1 cellular context compared by ENCODE assay signal in genomic region chr6:305371-306206, GRCh38.
TF ChIP-seq lines count a peak whose summit lies in the region.

No MANE protein-coding gene starts in this region.

TF ChIP-seq in GM12878, 131 proteins besides CTCF, POLR2A, EP300 and RAD21 (continued from another document and continues in another):
- TF ChIP-seq, protein P1, sequence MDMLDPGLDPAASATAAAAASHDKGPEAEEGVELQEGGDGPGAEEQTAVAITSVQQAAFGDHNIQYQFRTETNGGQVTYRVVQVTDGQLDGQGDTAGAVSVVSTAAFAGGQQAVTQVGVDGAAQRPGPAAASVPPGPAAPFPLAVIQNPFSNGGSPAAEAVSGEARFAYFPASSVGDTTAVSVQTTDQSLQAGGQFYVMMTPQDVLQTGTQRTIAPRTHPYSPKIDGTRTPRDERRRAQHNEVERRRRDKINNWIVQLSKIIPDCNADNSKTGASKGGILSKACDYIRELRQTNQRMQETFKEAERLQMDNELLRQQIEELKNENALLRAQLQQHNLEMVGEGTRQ (IDR thresholded peaks at IDR 0.05; ENCODE audit: borderline replicate concordance, low read depth, low read length), result no peak
- peak; percentile 30; the same call in 1 of the 2 replicates for TF ChIP-seq TAF1 (IDR thresholded peaks at IDR 0.05; ENCODE audit: borderline replicate concordance, low read depth, low read length)
- TF ChIP-seq NFYA (IDR thresholded peaks at IDR 0.05; ENCODE audit: borderline replicate concordance, low read depth, low read length), result no peak
- peak; percentile 98 for TF ChIP-seq ASH2L (IDR thresholded peaks at IDR 0.05; ENCODE audit: borderline replicate concordance, low read depth)
- TF ChIP-seq ELK1 (IDR thresholded peaks at IDR 0.05; ENCODE audit: low read depth, low read length), result no peak
- TF ChIP-seq, protein P2, sequence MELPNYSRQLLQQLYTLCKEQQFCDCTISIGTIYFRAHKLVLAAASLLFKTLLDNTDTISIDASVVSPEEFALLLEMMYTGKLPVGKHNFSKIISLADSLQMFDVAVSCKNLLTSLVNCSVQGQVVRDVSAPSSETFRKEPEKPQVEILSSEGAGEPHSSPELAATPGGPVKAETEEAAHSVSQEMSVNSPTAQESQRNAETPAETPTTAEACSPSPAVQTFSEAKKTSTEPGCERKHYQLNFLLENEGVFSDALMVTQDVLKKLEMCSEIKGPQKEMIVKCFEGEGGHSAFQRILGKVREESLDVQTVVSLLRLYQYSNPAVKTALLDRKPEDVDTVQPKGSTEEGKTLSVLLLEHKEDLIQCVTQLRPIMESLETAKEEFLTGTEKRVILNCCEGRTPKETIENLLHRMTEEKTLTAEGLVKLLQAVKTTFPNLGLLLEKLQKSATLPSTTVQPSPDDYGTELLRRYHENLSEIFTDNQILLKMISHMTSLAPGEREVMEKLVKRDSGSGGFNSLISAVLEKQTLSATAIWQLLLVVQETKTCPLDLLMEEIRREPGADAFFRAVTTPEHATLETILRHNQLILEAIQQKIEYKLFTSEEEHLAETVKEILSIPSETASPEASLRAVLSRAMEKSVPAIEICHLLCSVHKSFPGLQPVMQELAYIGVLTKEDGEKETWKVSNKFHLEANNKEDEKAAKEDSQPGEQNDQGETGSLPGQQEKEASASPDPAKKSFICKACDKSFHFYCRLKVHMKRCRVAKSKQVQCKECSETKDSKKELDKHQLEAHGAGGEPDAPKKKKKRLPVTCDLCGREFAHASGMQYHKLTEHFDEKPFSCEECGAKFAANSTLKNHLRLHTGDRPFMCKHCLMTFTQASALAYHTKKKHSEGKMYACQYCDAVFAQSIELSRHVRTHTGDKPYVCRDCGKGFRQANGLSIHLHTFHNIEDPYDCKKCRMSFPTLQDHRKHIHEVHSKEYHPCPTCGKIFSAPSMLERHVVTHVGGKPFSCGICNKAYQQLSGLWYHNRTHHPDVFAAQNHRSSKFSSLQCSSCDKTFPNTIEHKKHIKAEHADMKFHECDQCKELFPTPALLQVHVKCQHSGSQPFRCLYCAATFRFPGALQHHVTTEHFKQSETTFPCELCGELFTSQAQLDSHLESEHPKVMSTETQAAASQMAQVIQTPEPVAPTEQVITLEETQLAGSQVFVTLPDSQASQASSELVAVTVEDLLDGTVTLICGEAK (IDR thresholded peaks at IDR 0.05; ENCODE audit: borderline replicate concordance), result peak; percentile 81; the same call in 1 of the 2 replicates
- peak; percentile 96 for TF ChIP-seq ATF7 (IDR thresholded peaks at IDR 0.05; ENCODE audit: low read depth)
- peak; percentile 74; the same call in 1 of the 2 replicates for TF ChIP-seq LARP7 (IDR thresholded peaks at IDR 0.05)
- peak; percentile 94 for TF ChIP-seq IKZF1 (conservative IDR thresholded peaks at IDR 0.05)
- TF ChIP-seq FOXK2 (IDR thresholded peaks at IDR 0.05), result no peak
- peak; percentile 92 for TF ChIP-seq RCOR1 (conservative IDR thresholded peaks at IDR 0.05; ENCODE audit: low read depth, low read length)
- TF ChIP-seq HCFC1 (IDR thresholded peaks at IDR 0.05; ENCODE audit: low read length), result 0 out of 2 replicates have a peak, but pooled peaks have one; percentile 10
- TF ChIP-seq CUX1 (IDR thresholded peaks at IDR 0.05; ENCODE audit: insufficient replicate concordance, low read depth, low read length), result peak; percentile 86
- TF ChIP-seq RUNX3 (IDR thresholded peaks at IDR 0.05; ENCODE audit: low read length), result no peak
- peak; percentile 77 to 89 for TF ChIP-seq BHLHE40 (IDR thresholded peaks at IDR 0.05; ENCODE audit: borderline replicate concordance in 1 of 2, low read depth in 2 of 2, low read length in 1 of 2)
- TF ChIP-seq CBFB (IDR thresholded peaks at IDR 0.05; ENCODE audit: low read depth), result peak; percentile 94
- no peak for TF ChIP-seq CEBPB (IDR thresholded peaks at IDR 0.05; ENCODE audit: borderline replicate concordance in 1 of 2, low read depth in 2 of 2, low read length in 2 of 2)
- TF ChIP-seq ZNF24 (IDR thresholded peaks at IDR 0.05), result peak; percentile 79
- TF ChIP-seq, protein P3, sequence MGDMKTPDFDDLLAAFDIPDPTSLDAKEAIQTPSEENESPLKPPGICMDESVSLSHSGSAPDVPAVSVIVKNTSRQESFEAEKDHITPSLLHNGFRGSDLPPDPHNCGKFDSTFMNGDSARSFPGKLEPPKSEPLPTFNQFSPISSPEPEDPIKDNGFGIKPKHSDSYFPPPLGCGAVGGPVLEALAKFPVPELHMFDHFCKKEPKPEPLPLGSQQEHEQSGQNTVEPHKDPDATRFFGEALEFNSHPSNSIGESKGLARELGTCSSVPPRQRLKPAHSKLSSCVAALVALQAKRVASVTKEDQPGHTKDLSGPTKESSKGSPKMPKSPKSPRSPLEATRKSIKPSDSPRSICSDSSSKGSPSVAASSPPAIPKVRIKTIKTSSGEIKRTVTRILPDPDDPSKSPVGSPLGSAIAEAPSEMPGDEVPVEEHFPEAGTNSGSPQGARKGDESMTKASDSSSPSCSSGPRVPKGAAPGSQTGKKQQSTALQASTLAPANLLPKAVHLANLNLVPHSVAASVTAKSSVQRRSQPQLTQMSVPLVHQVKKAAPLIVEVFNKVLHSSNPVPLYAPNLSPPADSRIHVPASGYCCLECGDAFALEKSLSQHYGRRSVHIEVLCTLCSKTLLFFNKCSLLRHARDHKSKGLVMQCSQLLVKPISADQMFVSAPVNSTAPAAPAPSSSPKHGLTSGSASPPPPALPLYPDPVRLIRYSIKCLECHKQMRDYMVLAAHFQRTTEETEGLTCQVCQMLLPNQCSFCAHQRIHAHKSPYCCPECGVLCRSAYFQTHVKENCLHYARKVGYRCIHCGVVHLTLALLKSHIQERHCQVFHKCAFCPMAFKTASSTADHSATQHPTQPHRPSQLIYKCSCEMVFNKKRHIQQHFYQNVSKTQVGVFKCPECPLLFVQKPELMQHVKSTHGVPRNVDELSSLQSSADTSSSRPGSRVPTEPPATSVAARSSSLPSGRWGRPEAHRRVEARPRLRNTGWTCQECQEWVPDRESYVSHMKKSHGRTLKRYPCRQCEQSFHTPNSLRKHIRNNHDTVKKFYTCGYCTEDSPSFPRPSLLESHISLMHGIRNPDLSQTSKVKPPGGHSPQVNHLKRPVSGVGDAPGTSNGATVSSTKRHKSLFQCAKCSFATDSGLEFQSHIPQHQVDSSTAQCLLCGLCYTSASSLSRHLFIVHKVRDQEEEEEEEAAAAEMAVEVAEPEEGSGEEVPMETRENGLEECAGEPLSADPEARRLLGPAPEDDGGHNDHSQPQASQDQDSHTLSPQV (IDR thresholded peaks at IDR 0.05), result peak; percentile 52
- TF ChIP-seq RELA (IDR thresholded peaks at IDR 0.05; ENCODE audit: borderline replicate concordance, partially characterized antibody), result peak; percentile 11
- TF ChIP-seq EED (IDR thresholded peaks at IDR 0.05; ENCODE audit: low read depth), result peak; percentile 85
- peak; percentile 79; the same call in 1 of the 2 replicates for TF ChIP-seq ZNF207 (IDR thresholded peaks at IDR 0.05; ENCODE audit: borderline replicate concordance)
- TF ChIP-seq RFX5 (IDR thresholded peaks at IDR 0.05; ENCODE audit: low read depth, low read length), result no peak
- peak; percentile 98 for TF ChIP-seq ZBED1 (IDR thresholded peaks at IDR 0.05; ENCODE audit: borderline replicate concordance)
- TF ChIP-seq NR2F1 (conservative IDR thresholded peaks at IDR 0.05), result peak; percentile 90
- TF ChIP-seq NR2C1 (IDR thresholded peaks at IDR 0.05), result no peak
- TF ChIP-seq SMC3 (IDR thresholded peaks at IDR 0.05; ENCODE audit: borderline replicate concordance, low read length), result peak; percentile 32; the same call in 1 of the 2 replicates
- TF ChIP-seq STAT3 (IDR thresholded peaks at IDR 0.05; ENCODE audit: low read depth, low read length), result peak; percentile 86
- peak; percentile 98 for TF ChIP-seq SKIL (IDR thresholded peaks at IDR 0.05; ENCODE audit: low read depth, poor library complexity, severe bottlenecking)
- TF ChIP-seq SMAD1 (IDR thresholded peaks at IDR 0.05; ENCODE audit: low read depth, partially characterized antibody), result peak; percentile 74
- peak; percentile 98 for TF ChIP-seq TBL1XR1 (IDR thresholded peaks at IDR 0.05; ENCODE audit: low read depth, low read length)
- peak; percentile 86 for TF ChIP-seq PBX3 (IDR thresholded peaks at IDR 0.05; ENCODE audit: insufficient replicate concordance, low read depth, low read length)
- TF ChIP-seq, protein P4, sequence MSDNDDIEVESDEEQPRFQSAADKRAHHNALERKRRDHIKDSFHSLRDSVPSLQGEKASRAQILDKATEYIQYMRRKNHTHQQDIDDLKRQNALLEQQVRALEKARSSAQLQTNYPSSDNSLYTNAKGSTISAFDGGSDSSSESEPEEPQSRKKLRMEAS (IDR thresholded peaks at IDR 0.05; ENCODE audit: low read depth, low read length), result peak; percentile 40
- peak; percentile 79 for TF ChIP-seq SMAD5 (IDR thresholded peaks at IDR 0.05; ENCODE audit: low read depth)
- peak; percentile 95 to 98 for TF ChIP-seq IKZF2 (IDR thresholded peaks at IDR 0.05)
- peak; percentile 88; the same call in 1 of the 2 replicates for TF ChIP-seq WRNIP1 (IDR thresholded peaks at IDR 0.05; ENCODE audit: borderline replicate concordance, low read depth, low read length)
- peak; percentile 100 for TF ChIP-seq MEF2A (IDR thresholded peaks at IDR 0.05; ENCODE audit: insufficient read depth, low read depth, low read length)
- peak; percentile 100 for TF ChIP-seq BCL11A (IDR thresholded peaks at IDR 0.05; ENCODE audit: low read depth, low read length)
- TF ChIP-seq POLR2AphosphoS2 (IDR thresholded peaks at IDR 0.05; ENCODE audit: low read depth, low read length), result no peak
- peak; percentile 98 for TF ChIP-seq TCF12 (IDR thresholded peaks at IDR 0.05; ENCODE audit: low read depth, low read length)
